ENCODE assay signal across 27 cellular contexts in the genomic region with DNA sequence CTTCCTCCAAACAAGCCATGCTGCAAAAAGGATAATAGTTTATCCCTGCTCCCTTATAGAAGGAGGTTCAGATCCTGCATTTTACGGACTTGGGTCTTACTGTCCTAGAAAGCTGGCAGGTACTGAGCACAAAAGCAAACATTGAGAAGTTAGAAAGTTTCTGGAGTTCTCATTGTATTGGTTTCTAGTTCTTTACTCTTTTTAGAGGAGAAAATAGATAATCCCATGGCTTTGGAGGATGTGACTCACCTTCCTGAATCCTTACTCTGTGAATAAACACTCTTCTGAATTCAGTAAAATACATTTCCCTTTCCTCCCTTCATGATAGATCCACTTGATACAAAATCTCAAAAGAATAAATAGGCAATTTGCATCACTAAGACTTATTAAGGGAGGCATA.
DNase-seq lines count a peak whose midpoint lies in the region; ATAC-seq, FAIRE-seq and TF ChIP-seq lines count a peak whose summit lies in the region.
"Had no signal": no experiment of that assay in that cellular context is flagged by ENCODE, and none has a peak within 500 bp of the region (broad histone marks: within the 10 kb centered on the region; RNA-seq: fewer than 3 reads in every experiment).

No MANE protein-coding gene starts in this region.

- H3K18ac ChIP-seq in H1 (ENCODE audit: extremely low read depth, low read length) = no peak overlapping the region

- H3K4me3 ChIP-seq in PC-3 (ENCODE audit: low read length) (no peak overlapping the region), H1 (ENCODE audit: extremely low read depth in 1 of 4, insufficient read depth in 2 of 4, low read depth in 3 of 4, low read length in 4 of 4) (no peak overlapping the region), mesodermal cell (ENCODE audit: extremely low read depth, insufficient read depth, low read length, poor library complexity, severe bottlenecking) (no peak overlapping the region)
- H3K4me3 ChIP-seq: adrenal gland, esophagus squamous epithelium, spleen, tibial artery had no signal

- no peak overlapping the region for H2BK12ac ChIP-seq in H1 (ENCODE audit: low read depth, low read length)

- no peak overlapping the region for H4K5ac ChIP-seq in H1 (ENCODE audit: insufficient read length, low read depth, low read length)

- H3K4me2 ChIP-seq in PC-3 (ENCODE audit: low read length) (peak overlapping the region; percentile 42), H1 (ENCODE audit: insufficient read depth in 1 of 2, low read depth in 2 of 2, low read length in 2 of 2) (no peak overlapping the region)

- DNase-seq in EL (peak; percentile 12), PC-3 (peak; percentile 56), H1 (ENCODE audit: low read depth in 1 of 2, low spot score in 2 of 2) (no peak), MV-4-11 (lab: John Stamatoyannopoulos, UW) (no peak)
- DNase-seq: activated CD4-positive, alpha-beta T cell treated with anti-CD3 and anti-CD28 coated beads, Interleukin-2, amount 10 ng/mL, durations not matched to agents 7 days and 5 days; activated effector memory CD4-positive, alpha-beta T cell treated with anti-CD3 and anti-CD28 coated beads, Interleukin-2, amount 50 U/mL, for 16 hours; adrenal gland; CD8-positive, alpha-beta memory T cell; DMS79 treated with DMSO at 0.1 percent for 48 hours; effector CD4-positive, alpha-beta T cell; esophagus squamous epithelium; glutamatergic neuron; NCI-H1436; NCI-H2171; NCI-H774; OCI-M1; SIG-M5; spleen; stimulated activated CD4-positive, alpha-beta T cell treated with anti-CD3 and anti-CD28 coated beads, Interleukin-4, amount 100 ng/mL, for 24 hours; T-helper 1 cell; tibial artery had no signal

- no peak overlapping the region for H2BK120ac ChIP-seq in H1 (replicated peaks; ENCODE audit: low read depth, low read length)

- ATAC-seq in PC-3 = peak; percentile 89
- ATAC-seq in GM21526 (IDR thresholded peaks at IDR 0.05; ENCODE audit: low FRiP score, unreplicated experiment) = no peak
- ATAC-seq in HG03097 (IDR thresholded peaks at IDR 0.05; ENCODE audit: low FRiP score, unreplicated experiment) = no peak
- no peak for ATAC-seq in GM21529 (IDR thresholded peaks at IDR 0.05; ENCODE audit: unreplicated experiment)
- ATAC-seq: HepG2 had no signal

- no peak overlapping the region for H4K8ac ChIP-seq in H1 (ENCODE audit: extremely low read depth, insufficient read depth, low read length)

- POLR2A ChIA-PET in PC-3 (lab: Charles Lee; ENCODE audit: unreplicated experiment) (no interaction called here), H1 (lab: Charles Lee; ENCODE audit: partially characterized antibody) (no interaction called here)

- TF ChIP-seq CTCF in PC-3 (conservative IDR thresholded peaks at IDR 0.05; ENCODE audit: low read depth, low read length) = no peak
- TF ChIP-seq CTCF in H1 (IDR thresholded peaks at IDR 0.05; ENCODE audit: control extremely low read depth in 1 of 3, insufficient read depth in 1 of 3, low read depth in 1 of 3, low read length in 3 of 3) = no peak

- no peaks in the 10 kb centered on the region for H3K23me2 ChIP-seq in H1 (ENCODE audit: low read depth, low read length)

- no peak overlapping the region for H2BK20ac ChIP-seq in H1 (ENCODE audit: low read length)

- H3K56ac ChIP-seq in H1 (replicated peaks; ENCODE audit: insufficient read length, low read depth, low read length) = no peak overlapping the region

- H2AK5ac ChIP-seq in H1 (ENCODE audit: low read depth, low read length) = no peak overlapping the region

- no peak for TF ChIP-seq RAD21 in H1 (IDR thresholded peaks at IDR 0.05 in 1 of 2, conservative IDR thresholded peaks at IDR 0.05 in 1 of 2; ENCODE audit: low read depth in 2 of 2, low read length in 2 of 2)

- no peak for TF ChIP-seq EP300 in H1 (IDR thresholded peaks at IDR 0.05; ENCODE audit: borderline replicate concordance in 1 of 2, low read depth in 2 of 2, low read length in 2 of 2)

- no peaks in the 10 kb centered on the region for H3F3A ChIP-seq in PC-3 (ENCODE audit: low read length, unreplicated experiment)

- no peak for TF ChIP-seq POLR2A in H1 (IDR thresholded peaks at IDR 0.05; ENCODE audit: control extremely low read depth in 1 of 2, low read depth in 2 of 2, low read length in 2 of 2)

- H4K20me1 ChIP-seq in PC-3 (ENCODE audit: low read length) (no peaks in the 10 kb centered on the region), H1 (replicated peaks in 1 of 2; ENCODE audit: control insufficient read depth in 1 of 2, insufficient read depth in 2 of 2, low read length in 2 of 2) (no peaks in the 10 kb centered on the region)

- intact Hi-C loops in PC-3 (cut with micrococcal nuclease) = no loop called here

- H3K27ac ChIP-seq in PC-3 (ENCODE audit: low read length) (peak overlapping the region; percentile 25), H1 (ENCODE audit: low read depth, low read length) (no peak overlapping the region), mesodermal cell (ENCODE audit: low read depth, low read length, severe bottlenecking) (peak overlapping the region; percentile 46)
- H3K27ac ChIP-seq: adrenal gland, esophagus squamous epithelium, neutrophil, tibial artery had no signal

- H3K79me2 ChIP-seq in PC-3 (ENCODE audit: low read length) (no peaks in the 10 kb centered on the region), H1 (ENCODE audit: control insufficient read depth in 1 of 2, insufficient read depth in 2 of 2, low read length in 2 of 2) (no peaks in the 10 kb centered on the region)

- no peaks in the 10 kb centered on the region for H3K36me3 ChIP-seq in PC-3 (ENCODE audit: low read depth, low read length)
- H3K36me3 ChIP-seq in H1 (ENCODE audit: control insufficient read depth in 2 of 4, insufficient read depth in 4 of 4, low read length in 3 of 4) = no peaks in the 10 kb centered on the region
- no peaks in the 10 kb centered on the region for H3K36me3 ChIP-seq in mesodermal cell (ENCODE audit: control insufficient read depth, insufficient read depth, low read length)
- H3K36me3 ChIP-seq: adrenal gland, esophagus squamous epithelium, neutrophil, spleen, tibial artery had no signal

- H2AFZ ChIP-seq in PC-3 (ENCODE audit: low read length) (0 out of 2 replicates have a peak overlapping the region, but pooled peaks have one; percentile 6), H1 (ENCODE audit: low read length) (peak overlapping the region; percentile 76; the same call in 1 of the 2 replicates)

- no peak overlapping the region for H3K4ac ChIP-seq in H1 (replicated peaks; ENCODE audit: insufficient read length, low read depth, low read length)

- BruUV-seq in PC-3 (replicated peaks; lab: Mats Ljungman, UMichigan) = no TSS peak

- no peak overlapping the region for H3K14ac ChIP-seq in H1 (ENCODE audit: insufficient read length)

- H3K79me1 ChIP-seq in H1 (ENCODE audit: low read depth, low read length) = no peaks in the 10 kb centered on the region

- CTCF ChIA-PET in PC-3 (lab: Charles Lee) (no interaction called here), H1 (lab: Charles Lee; ENCODE audit: partially characterized antibody) (no interaction called here)

- H3K27me3 ChIP-seq in PC-3 (ENCODE audit: low read length) (no peaks in the 10 kb centered on the region), H1 (replicated peaks in 1 of 4; ENCODE audit: control insufficient read depth in 3 of 4, extremely low read depth in 1 of 4, insufficient read depth in 3 of 4, low read length in 3 of 4) (no peaks in the 10 kb centered on the region)
- H3K27me3 ChIP-seq: adrenal gland, esophagus squamous epithelium, neutrophil, spleen, tibial artery had no signal

- WGBS in H1 (ENCODE audit: extremely low coverage in 1 of 2, insufficient coverage in 1 of 2, insufficient read length in 1 of 2, insufficient replicate concordance in 2 of 2, low coverage in 1 of 2, low lambda C conversion rate in 2 of 2, missing lambda C conversion rate in 1 of 2), 2 experiments = 100% methylated on average over 1 of the region's 1 CpG; no CpG with 5 or more reads in 1 of the 2 experiments
- 71 to 88% methylated on average over 1 of the region's 1 CpG for WGBS in mesodermal cell (ENCODE audit: insufficient coverage in 2 of 2), 2 experiments

- H4K91ac ChIP-seq in H1 (replicated peaks; ENCODE audit: insufficient read length, low read length) = no peak overlapping the region

- no peaks in the 10 kb centered on the region for H3K9me2 ChIP-seq in PC-3 (replicated peaks; ENCODE audit: low read length)

- no peak overlapping the region for H3K9ac ChIP-seq in PC-3 (ENCODE audit: low read length)
- H3K9ac ChIP-seq in H1 (replicated peaks in 1 of 4; ENCODE audit: extremely low read depth in 1 of 4, low read depth in 3 of 4, low read length in 3 of 4) = no peak overlapping the region; a peak in 1 of 7 replicates

- H3K4me1 ChIP-seq in PC-3 (ENCODE audit: insufficient read depth, low read length) = peaks cover 14% of the 10 kb centered on the region
- peaks cover 0 to 2% (median 0%) of the 10 kb centered on the region in 4 experiments; a peak in 1 of 7 replicates for H3K4me1 ChIP-seq in H1 (replicated peaks in 1 of 4; ENCODE audit: control insufficient read depth in 3 of 4, insufficient read depth in 4 of 4, low read length in 3 of 4)
- peaks cover 15% of the 10 kb centered on the region for H3K4me1 ChIP-seq in mesodermal cell (ENCODE audit: control insufficient read depth, insufficient read depth, low read length, poor library complexity, severe bottlenecking)
- H3K4me1 ChIP-seq: adrenal gland, spleen, tibial artery had no signal

- no peak overlapping the region for H2BK15ac ChIP-seq in H1 (ENCODE audit: low read length)

- H2BK5ac ChIP-seq in H1 (ENCODE audit: low read depth, low read length) = no peak overlapping the region

- H3K9me3 ChIP-seq in PC-3 (ENCODE audit: low read length) (no peaks in the 10 kb centered on the region), H1 (ENCODE audit: insufficient read depth in 2 of 2, low read depth in 1 of 2, low read length in 1 of 2) (no peaks in the 10 kb centered on the region), mesodermal cell (ENCODE audit: control insufficient read depth, low read length) (no peaks in the 10 kb centered on the region)
- H3K9me3 ChIP-seq: adrenal gland, esophagus squamous epithelium, neutrophil, spleen, tibial artery had no signal

- H3K23ac ChIP-seq in H1 (ENCODE audit: insufficient read length) = no peak overlapping the region

- FAIRE-seq in H1 (lab: Jason Lieb, UNC) = no peak
- FAIRE-seq: HepG2 had no signal

TF ChIP-seq in H1, 55 proteins besides CTCF, POLR2A, EP300 and RAD21 (continues in another document):
- no peak for TF ChIP-seq RBBP5 (IDR thresholded peaks at IDR 0.05; ENCODE audit: borderline replicate concordance, low read depth, low read length)
- TF ChIP-seq CREB1 (IDR thresholded peaks at IDR 0.05) = no peak
- no peak for TF ChIP-seq TBP (IDR thresholded peaks at IDR 0.05; ENCODE audit: low read depth, low read length)
- no peak for TF ChIP-seq PHF8 (conservative IDR thresholded peaks at IDR 0.05; ENCODE audit: low read depth, low read length)
- TF ChIP-seq HDAC2 (IDR thresholded peaks at IDR 0.05; ENCODE audit: borderline replicate concordance in 1 of 2, low read depth in 2 of 2, low read length in 2 of 2) = no peak
- TF ChIP-seq KDM4A (IDR thresholded peaks at IDR 0.05; ENCODE audit: low read depth, low read length, severe bottlenecking) = no peak
- TF ChIP-seq NANOG (IDR thresholded peaks at IDR 0.05; ENCODE audit: insufficient read depth, low read depth, low read length, poor library complexity, severe bottlenecking) = no peak
- no peak for TF ChIP-seq HDAC6 (IDR thresholded peaks at IDR 0.05; ENCODE audit: low read depth, low read length)
- no peak for TF ChIP-seq SP2 (IDR thresholded peaks at IDR 0.05; ENCODE audit: low read length)

Comparison
In these comparisons a context has a peak if more than half of its experiments do, and no peak if none do; other contexts are left out.
1. DNase-seq: peak in EL (single experiment) and PC-3 (single experiment); none in H1 (0 of 2) and MV-4-11 (single experiment).